1 cellular context compared by ENCODE assay signal in the genomic region with DNA sequence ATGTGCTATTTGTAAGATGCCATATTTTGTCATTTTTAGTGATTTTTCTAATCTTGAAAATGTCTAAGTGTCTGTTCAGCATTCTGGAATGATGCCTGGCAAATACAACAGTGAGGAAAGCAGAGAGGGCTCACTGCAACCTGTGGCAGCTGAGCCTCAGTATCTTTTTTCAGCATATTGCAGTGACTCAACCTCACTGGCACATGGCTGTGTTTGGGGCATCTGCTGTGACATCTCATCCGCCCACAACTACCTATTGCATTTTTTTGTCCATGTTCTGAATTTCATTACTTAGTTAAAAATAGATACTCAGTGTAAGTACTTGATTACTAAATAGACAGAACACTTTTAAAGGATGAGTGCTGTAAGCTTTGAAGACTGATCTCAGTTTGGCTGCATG.
TF ChIP-seq lines count a peak whose summit lies in the region.

No MANE protein-coding gene starts in this region.

TF ChIP-seq in GM23338, 12 proteins besides CTCF, POLR2A, EP300 and RAD21 (continued from another document):
- TF ChIP-seq, protein P1, sequence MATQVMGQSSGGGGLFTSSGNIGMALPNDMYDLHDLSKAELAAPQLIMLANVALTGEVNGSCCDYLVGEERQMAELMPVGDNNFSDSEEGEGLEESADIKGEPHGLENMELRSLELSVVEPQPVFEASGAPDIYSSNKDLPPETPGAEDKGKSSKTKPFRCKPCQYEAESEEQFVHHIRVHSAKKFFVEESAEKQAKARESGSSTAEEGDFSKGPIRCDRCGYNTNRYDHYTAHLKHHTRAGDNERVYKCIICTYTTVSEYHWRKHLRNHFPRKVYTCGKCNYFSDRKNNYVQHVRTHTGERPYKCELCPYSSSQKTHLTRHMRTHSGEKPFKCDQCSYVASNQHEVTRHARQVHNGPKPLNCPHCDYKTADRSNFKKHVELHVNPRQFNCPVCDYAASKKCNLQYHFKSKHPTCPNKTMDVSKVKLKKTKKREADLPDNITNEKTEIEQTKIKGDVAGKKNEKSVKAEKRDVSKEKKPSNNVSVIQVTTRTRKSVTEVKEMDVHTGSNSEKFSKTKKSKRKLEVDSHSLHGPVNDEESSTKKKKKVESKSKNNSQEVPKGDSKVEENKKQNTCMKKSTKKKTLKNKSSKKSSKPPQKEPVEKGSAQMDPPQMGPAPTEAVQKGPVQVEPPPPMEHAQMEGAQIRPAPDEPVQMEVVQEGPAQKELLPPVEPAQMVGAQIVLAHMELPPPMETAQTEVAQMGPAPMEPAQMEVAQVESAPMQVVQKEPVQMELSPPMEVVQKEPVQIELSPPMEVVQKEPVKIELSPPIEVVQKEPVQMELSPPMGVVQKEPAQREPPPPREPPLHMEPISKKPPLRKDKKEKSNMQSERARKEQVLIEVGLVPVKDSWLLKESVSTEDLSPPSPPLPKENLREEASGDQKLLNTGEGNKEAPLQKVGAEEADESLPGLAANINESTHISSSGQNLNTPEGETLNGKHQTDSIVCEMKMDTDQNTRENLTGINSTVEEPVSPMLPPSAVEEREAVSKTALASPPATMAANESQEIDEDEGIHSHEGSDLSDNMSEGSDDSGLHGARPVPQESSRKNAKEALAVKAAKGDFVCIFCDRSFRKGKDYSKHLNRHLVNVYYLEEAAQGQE (IDR thresholded peaks at IDR 0.05; ENCODE audit: unreplicated experiment): no peak
- TF ChIP-seq, protein P2, sequence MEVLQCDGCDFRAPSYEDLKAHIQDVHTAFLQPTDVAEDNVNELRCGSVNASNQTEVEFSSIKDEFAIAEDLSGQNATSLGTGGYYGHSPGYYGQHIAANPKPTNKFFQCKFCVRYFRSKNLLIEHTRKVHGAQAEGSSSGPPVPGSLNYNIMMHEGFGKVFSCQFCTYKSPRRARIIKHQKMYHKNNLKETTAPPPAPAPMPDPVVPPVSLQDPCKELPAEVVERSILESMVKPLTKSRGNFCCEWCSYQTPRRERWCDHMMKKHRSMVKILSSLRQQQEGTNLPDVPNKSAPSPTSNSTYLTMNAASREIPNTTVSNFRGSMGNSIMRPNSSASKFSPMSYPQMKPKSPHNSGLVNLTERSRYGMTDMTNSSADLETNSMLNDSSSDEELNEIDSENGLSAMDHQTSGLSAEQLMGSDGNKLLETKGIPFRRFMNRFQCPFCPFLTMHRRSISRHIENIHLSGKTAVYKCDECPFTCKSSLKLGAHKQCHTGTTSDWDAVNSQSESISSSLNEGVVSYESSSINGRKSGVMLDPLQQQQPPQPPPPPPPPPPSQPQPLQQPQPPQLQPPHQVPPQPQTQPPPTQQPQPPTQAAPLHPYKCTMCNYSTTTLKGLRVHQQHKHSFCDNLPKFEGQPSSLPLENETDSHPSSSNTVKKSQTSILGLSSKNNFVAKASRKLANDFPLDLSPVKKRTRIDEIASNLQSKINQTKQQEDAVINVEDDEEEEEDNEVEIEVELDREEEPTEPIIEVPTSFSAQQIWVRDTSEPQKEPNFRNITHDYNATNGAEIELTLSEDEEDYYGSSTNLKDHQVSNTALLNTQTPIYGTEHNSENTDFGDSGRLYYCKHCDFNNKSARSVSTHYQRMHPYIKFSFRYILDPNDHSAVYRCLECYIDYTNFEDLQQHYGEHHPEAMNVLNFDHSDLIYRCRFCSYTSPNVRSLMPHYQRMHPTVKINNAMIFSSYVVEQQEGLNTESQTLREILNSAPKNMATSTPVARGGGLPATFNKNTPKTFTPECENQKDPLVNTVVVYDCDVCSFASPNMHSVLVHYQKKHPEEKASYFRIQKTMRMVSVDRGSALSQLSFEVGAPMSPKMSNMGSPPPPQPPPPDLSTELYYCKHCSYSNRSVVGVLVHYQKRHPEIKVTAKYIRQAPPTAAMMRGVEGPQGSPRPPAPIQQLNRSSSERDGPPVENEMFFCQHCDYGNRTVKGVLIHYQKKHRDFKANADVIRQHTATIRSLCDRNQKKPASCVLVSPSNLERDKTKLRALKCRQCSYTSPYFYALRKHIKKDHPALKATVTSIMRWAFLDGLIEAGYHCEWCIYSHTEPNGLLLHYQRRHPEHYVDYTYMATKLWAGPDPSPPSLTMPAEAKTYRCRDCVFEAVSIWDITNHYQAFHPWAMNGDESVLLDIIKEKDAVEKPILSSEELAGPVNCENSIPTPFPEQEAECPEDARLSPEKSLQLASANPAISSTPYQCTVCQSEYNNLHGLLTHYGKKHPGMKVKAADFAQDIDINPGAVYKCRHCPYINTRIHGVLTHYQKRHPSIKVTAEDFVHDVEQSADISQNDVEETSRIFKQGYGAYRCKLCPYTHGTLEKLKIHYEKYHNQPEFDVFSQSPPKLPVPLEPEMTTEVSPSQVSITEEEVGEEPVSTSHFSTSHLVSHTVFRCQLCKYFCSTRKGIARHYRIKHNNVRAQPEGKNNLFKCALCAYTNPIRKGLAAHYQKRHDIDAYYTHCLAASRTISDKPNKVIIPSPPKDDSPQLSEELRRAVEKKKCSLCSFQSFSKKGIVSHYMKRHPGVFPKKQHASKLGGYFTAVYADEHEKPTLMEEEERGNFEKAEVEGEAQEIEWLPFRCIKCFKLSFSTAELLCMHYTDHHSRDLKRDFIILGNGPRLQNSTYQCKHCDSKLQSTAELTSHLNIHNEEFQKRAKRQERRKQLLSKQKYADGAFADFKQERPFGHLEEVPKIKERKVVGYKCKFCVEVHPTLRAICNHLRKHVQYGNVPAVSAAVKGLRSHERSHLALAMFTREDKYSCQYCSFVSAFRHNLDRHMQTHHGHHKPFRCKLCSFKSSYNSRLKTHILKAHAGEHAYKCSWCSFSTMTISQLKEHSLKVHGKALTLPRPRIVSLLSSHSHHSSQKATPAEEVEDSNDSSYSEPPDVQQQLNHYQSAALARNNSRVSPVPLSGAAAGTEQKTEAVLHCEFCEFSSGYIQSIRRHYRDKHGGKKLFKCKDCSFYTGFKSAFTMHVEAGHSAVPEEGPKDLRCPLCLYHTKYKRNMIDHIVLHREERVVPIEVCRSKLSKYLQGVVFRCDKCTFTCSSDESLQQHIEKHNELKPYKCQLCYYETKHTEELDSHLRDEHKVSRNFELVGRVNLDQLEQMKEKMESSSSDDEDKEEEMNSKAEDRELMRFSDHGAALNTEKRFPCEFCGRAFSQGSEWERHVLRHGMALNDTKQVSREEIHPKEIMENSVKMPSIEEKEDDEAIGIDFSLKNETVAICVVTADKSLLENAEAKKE (CRISPR knock-in tag; IDR thresholded peaks at IDR 0.05): no peak
